In genomic region chr2:218396688-218397501, GRCh38 we compare ENCODE assay signal across 1 cellular context.
TF ChIP-seq lines count a peak whose summit lies in the region.

No MANE protein-coding gene starts in this region.

TF ChIP-seq in K562, 482 proteins besides CTCF, POLR2A, EP300 and RAD21 (continued from another document and continues in another):
- TF ChIP-seq ZNF592 (IDR thresholded peaks at IDR 0.05) = 0 out of 2 replicates have a peak, but pooled peaks have one; percentile 32
- TF ChIP-seq TRIM25 (IDR thresholded peaks at IDR 0.05; ENCODE audit: borderline replicate concordance) = no peak
- no peak for TF ChIP-seq CCAR2 (IDR thresholded peaks at IDR 0.05; ENCODE audit: low read depth, low read length)
- TF ChIP-seq CBX5 (IDR thresholded peaks at IDR 0.05; ENCODE audit: borderline replicate concordance, low read depth) = no peak
- TF ChIP-seq ZKSCAN1 (IDR thresholded peaks at IDR 0.05; ENCODE audit: low read depth, low read length) = no peak
- TF ChIP-seq RFX7 (CRISPR knock-in tag; IDR thresholded peaks at IDR 0.05) = no peak
- no peak for TF ChIP-seq ZNF212 (CRISPR knock-in tag; IDR thresholded peaks at IDR 0.05)
- no peak for TF ChIP-seq CEBPG (CRISPR knock-in tag; IDR thresholded peaks at IDR 0.05)
- no peak for TF ChIP-seq CEBPG (tag; conservative IDR thresholded peaks at IDR 0.05 in 1 of 2, IDR thresholded peaks at IDR 0.05 in 1 of 2)
- TF ChIP-seq LARP7 (IDR thresholded peaks at IDR 0.05) = no peak
- 0 out of 2 replicates have a peak, but pooled peaks have one; percentile 11 for TF ChIP-seq PKNOX1 (IDR thresholded peaks at IDR 0.05)
- peak; percentile 31; the same call in 1 of the 2 replicates for TF ChIP-seq NFIC (IDR thresholded peaks at IDR 0.05)
- no peak for TF ChIP-seq CREB5 (CRISPR knock-in tag; IDR thresholded peaks at IDR 0.05)
- TF ChIP-seq ZNF239 (CRISPR knock-in tag; IDR thresholded peaks at IDR 0.05) = no peak
- TF ChIP-seq SPI1 (IDR thresholded peaks at IDR 0.05; ENCODE audit: borderline replicate concordance, low read depth, low read length) = no peak
- TF ChIP-seq PHF20 (IDR thresholded peaks at IDR 0.05; ENCODE audit: partially characterized antibody) = no peak
- TF ChIP-seq TFAP4 (CRISPR knock-in tag; IDR thresholded peaks at IDR 0.05; ENCODE audit: borderline replicate concordance) = peak; percentile 92
- TF ChIP-seq RBFOX2 (IDR thresholded peaks at IDR 0.05; ENCODE audit: low read depth, low read length) = 0 out of 2 replicates have a peak, but pooled peaks have one; percentile 33
- no peak for TF ChIP-seq MECOM (CRISPR knock-in tag; IDR thresholded peaks at IDR 0.05)
- TF ChIP-seq ELK3 (CRISPR knock-in tag; IDR thresholded peaks at IDR 0.05) = no peak
- TF ChIP-seq ZHX1 (conservative IDR thresholded peaks at IDR 0.05; ENCODE audit: low read length) = no peak
- TF ChIP-seq ZBTB7A (IDR thresholded peaks at IDR 0.05; ENCODE audit: borderline replicate concordance, control insufficient read depth, low read depth, low read length) = peak; percentile 47; the same call in 1 of the 2 replicates
- TF ChIP-seq ZSCAN29 (IDR thresholded peaks at IDR 0.05) = no peak
- TF ChIP-seq ELF2 (CRISPR knock-in tag; IDR thresholded peaks at IDR 0.05) = no peak
- no peak for TF ChIP-seq E2F3 (CRISPR knock-in tag; IDR thresholded peaks at IDR 0.05)
- TF ChIP-seq U2AF1 (optimal IDR thresholded peaks at IDR 0.05; ENCODE audit: low read depth, low read length) = no peak
- TF ChIP-seq STAT5B (CRISPR knock-in tag; IDR thresholded peaks at IDR 0.05) = no peak
- no peak for TF ChIP-seq ZFPM2 (CRISPR knock-in tag; IDR thresholded peaks at IDR 0.05)
- TF ChIP-seq ATF2 (CRISPR knock-in tag; IDR thresholded peaks at IDR 0.05) = no peak
- no peak for TF ChIP-seq STAT5A (IDR thresholded peaks at IDR 0.05; ENCODE audit: borderline replicate concordance, low read length)
- TF ChIP-seq ZNF184 (CRISPR knock-in tag; IDR thresholded peaks at IDR 0.05) = no peak
- TF ChIP-seq SIN3A (IDR thresholded peaks at IDR 0.05; ENCODE audit: borderline replicate concordance in 2 of 2, control insufficient read depth in 1 of 2, low read depth in 2 of 2, low read length in 2 of 2) = peak in 1 of 2 experiments; percentile 10; a peak in 1 of 4 replicates
- no peak for TF ChIP-seq MYC (IDR thresholded peaks at IDR 0.05; ENCODE audit: low read depth, low read length)
- no peak for TF ChIP-seq MYC (CRISPR knock-in tag; IDR thresholded peaks at IDR 0.05; ENCODE audit: borderline replicate concordance, low read depth)
- TF ChIP-seq ZNF398 (CRISPR knock-in tag; IDR thresholded peaks at IDR 0.05) = no peak
- no peak for TF ChIP-seq MBD1 (CRISPR knock-in tag; IDR thresholded peaks at IDR 0.05)
